In the genomic region with DNA sequence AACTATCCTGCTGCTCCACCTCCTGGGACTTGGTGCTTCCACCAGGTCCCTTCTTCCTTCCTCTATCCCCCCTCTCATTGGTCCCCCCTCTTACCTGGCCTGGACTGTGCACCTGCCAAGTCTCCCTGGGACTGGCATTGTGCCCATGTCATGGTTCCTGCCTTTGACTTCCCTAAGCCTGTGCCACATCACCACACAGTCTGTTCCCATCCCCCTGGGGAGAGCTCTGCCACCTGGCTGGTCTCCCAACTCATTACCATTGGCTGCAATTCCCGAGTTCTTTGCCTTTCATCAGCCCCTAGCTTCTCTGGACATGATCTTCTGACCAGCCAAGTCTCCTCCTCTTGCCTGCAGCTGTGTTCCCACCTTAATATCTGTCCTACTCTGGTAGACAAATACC, we compare ENCODE assay signal across 17 cellular contexts.
DNase-seq lines count a peak whose midpoint lies in the region; ATAC-seq and TF ChIP-seq lines count a peak whose summit lies in the region.
"Had no signal": no experiment of that assay in that cellular context is flagged by ENCODE, and none has a peak within 500 bp of the region (broad histone marks: within the 10 kb centered on the region; RNA-seq: fewer than 3 reads in every experiment).

No MANE protein-coding gene starts in this region.

- peaks cover 0 to 3% (median 0%) of the 10 kb centered on the region in 3 donors for H3K27me3 ChIP-seq in stomach

- DNase-seq in NCI-H146 (lab: John Stamatoyannopoulos, UW), result peak; percentile 61
- no peak for DNase-seq in NCI-H146 treated with DMSO at 0.1 percent for 48 hours (lab: John Stamatoyannopoulos, UW; ENCODE audit: unreplicated experiment)
- DNase-seq in NCI-H2171 treated with DMSO at 0.1 percent for 48 hours (lab: John Stamatoyannopoulos, UW), result peak; percentile 84
- peak; percentile 58 for DNase-seq in left cardiac atrium
- peak; percentile 45 for DNase-seq in stomach
- DNase-seq in epidermal melanocyte (ENCODE audit: insufficient read length, low spot score), result no peak
- DNase-seq in ureter (ENCODE audit: low spot score), result no peak
- no peak for DNase-seq in stimulated activated CD4-positive, alpha-beta T cell treated with anti-CD3 and anti-CD28 coated beads, Interleukin-1b, Interleukin-23, amount 100 ng/mL, for 48 hours
- DNase-seq: activated CD4-positive, CD25-positive, alpha-beta regulatory T cell treated with anti-CD3 and anti-CD28 coated beads, Interleukin-2, amount 50 U/mL, for 72 hours; activated effector memory CD4-positive, alpha-beta T cell treated with Interleukin-2 at 50 U/mL for 16 hours; H9; MV-4-11; stimulated activated CD4-positive, alpha-beta T cell treated with anti-CD3 and anti-CD28 coated beads, Interleukin-4, amount 100 ng/mL, for 24 hours had no signal

- no peaks in the 10 kb centered on the region for H3K9me3 ChIP-seq in stomach
- H3K9me3 ChIP-seq: thoracic aorta had no signal

- intact Hi-C loops in left cardiac atrium (cut with DNase I) (loop anchor here in 1 of 2 donors (5.0 kb wide), 1 partner anchor 173 kb away; no protein-coding TSS in a partner anchor), stomach (cut with DNase I; ENCODE audit: low total_unique reads) (no loop called here)

- WGBS in stomach, 5 donors, result 4 to 15% (median 11%) methylated on average over 1 of the region's 1 CpG

- H3K36me3 ChIP-seq in stomach, result no peaks in the 10 kb centered on the region
- H3K36me3 ChIP-seq: thoracic aorta had no signal

- H3K4me1 ChIP-seq in stomach, result no peaks in the 10 kb centered on the region

- no peak for TF ChIP-seq CTCF in stomach (IDR thresholded peaks at IDR 0.05)

- TF ChIP-seq EP300 in stomach (IDR thresholded peaks at IDR 0.05), result no peak

- H3K4me3 ChIP-seq in stomach, result no peak overlapping the region
- H3K4me3 ChIP-seq: GM12878, thoracic aorta had no signal

- peak; percentile 84 to 86 for ATAC-seq in left cardiac atrium
- ATAC-seq: GM12878 had no signal

- H3K27ac ChIP-seq in stomach, result no peak overlapping the region
- H3K27ac ChIP-seq: 22Rv1, epithelial cell of prostate, thoracic aorta had no signal

- TF ChIP-seq POLR2A in stomach (IDR thresholded peaks at IDR 0.05), result no peak

Comparison
In these comparisons a context has a peak if more than half of its experiments do, and no peak if none do; other contexts are left out.
1. DNase-seq: peak in NCI-H146 (single experiment), NCI-H2171 treated with DMSO at 0.1 percent for 48 hours (single experiment), left cardiac atrium (single experiment) and stomach (single experiment); none in NCI-H146 treated with DMSO at 0.1 percent for 48 hours (single experiment), epidermal melanocyte (single experiment), ureter (single experiment) and stimulated activated CD4-positive, alpha-beta T cell treated with anti-CD3 and anti-CD28 coated beads, Interleukin-1b, Interleukin-23, amount 100 ng/mL, for 48 hours (single experiment).